In genomic region chr22:47645450-47645914, GRCh38 we compare ENCODE assay signal across 1 cellular context.
TF ChIP-seq lines count a peak whose summit lies in the region.

No MANE protein-coding gene starts in this region.

TF ChIP-seq in K562, 482 proteins besides CTCF, POLR2A, EP300 and RAD21 (continued from another document and continues in another):
- TF ChIP-seq CREB5 (CRISPR knock-in tag; IDR thresholded peaks at IDR 0.05): no peak
- no peak for TF ChIP-seq TAF15 (IDR thresholded peaks at IDR 0.05; ENCODE audit: low read depth, low read length)
- TF ChIP-seq ARID3B (CRISPR knock-in tag; IDR thresholded peaks at IDR 0.05; ENCODE audit: borderline replicate concordance): no peak
- TF ChIP-seq TAL1 (IDR thresholded peaks at IDR 0.05): no peak
- no peak for TF ChIP-seq E2F5 (CRISPR knock-in tag; IDR thresholded peaks at IDR 0.05)
- no peak for TF ChIP-seq CCNT2 (IDR thresholded peaks at IDR 0.05; ENCODE audit: borderline replicate concordance, extremely low read depth, insufficient read length, low read depth, low read length)
- TF ChIP-seq RBM14 (IDR thresholded peaks at IDR 0.05; ENCODE audit: borderline replicate concordance, insufficient read depth, low read depth, low read length): no peak
- no peak for TF ChIP-seq ZNF124 (CRISPR knock-in tag; IDR thresholded peaks at IDR 0.05)
- no peak for TF ChIP-seq RFX7 (CRISPR knock-in tag; IDR thresholded peaks at IDR 0.05)
- TF ChIP-seq RAD51 (IDR thresholded peaks at IDR 0.05; ENCODE audit: borderline replicate concordance, low read depth): peak; percentile 59
- peak; percentile 67 for TF ChIP-seq ARID1B (IDR thresholded peaks at IDR 0.05)
- no peak for TF ChIP-seq POLR2AphosphoS2 (IDR thresholded peaks at IDR 0.05; ENCODE audit: low read length)
- TF ChIP-seq USF1 (CRISPR knock-in tag; IDR thresholded peaks at IDR 0.05): peak; percentile 78
- no peak for TF ChIP-seq TSC22D4 (tag; IDR thresholded peaks at IDR 0.05)
- no peak for TF ChIP-seq TRIM25 (IDR thresholded peaks at IDR 0.05; ENCODE audit: borderline replicate concordance)
- TF ChIP-seq ETS2 (tag; IDR thresholded peaks at IDR 0.05; ENCODE audit: borderline replicate concordance, poor library complexity, severe bottlenecking): no peak
- no peak for TF ChIP-seq DIDO1 (tag; IDR thresholded peaks at IDR 0.05; ENCODE audit: low read depth)
- no peak for TF ChIP-seq FUS (optimal IDR thresholded peaks at IDR 0.05; ENCODE audit: low read depth, low read length)
- no peak for TF ChIP-seq KLF16 (IDR thresholded peaks at IDR 0.05)
- no peak for TF ChIP-seq ID3 (CRISPR knock-in tag; IDR thresholded peaks at IDR 0.05)
- TF ChIP-seq ID3 (tag; IDR thresholded peaks at IDR 0.05): no peak
- no peak for TF ChIP-seq ZNF780A (CRISPR knock-in tag; IDR thresholded peaks at IDR 0.05)
- no peak for TF ChIP-seq KAT8 (IDR thresholded peaks at IDR 0.05; ENCODE audit: low read depth)
- no peak for TF ChIP-seq FOXM1 (IDR thresholded peaks at IDR 0.05; ENCODE audit: low read depth)
- TF ChIP-seq FOXM1 (CRISPR knock-in tag; IDR thresholded peaks at IDR 0.05; ENCODE audit: low read depth): no peak
- TF ChIP-seq HCFC1 (IDR thresholded peaks at IDR 0.05; ENCODE audit: low read depth, low read length): no peak
- no peak for TF ChIP-seq UBTF (IDR thresholded peaks at IDR 0.05; ENCODE audit: borderline replicate concordance in 1 of 2, low read depth in 2 of 2, low read length in 2 of 2)
- no peak for TF ChIP-seq NCOR1 (IDR thresholded peaks at IDR 0.05)
- TF ChIP-seq EHMT2 (IDR thresholded peaks at IDR 0.05): no peak
- no peak for TF ChIP-seq BCOR (IDR thresholded peaks at IDR 0.05)
- no peak for TF ChIP-seq ZNF551 (CRISPR knock-in tag; IDR thresholded peaks at IDR 0.05)
- TF ChIP-seq RBBP5 (IDR thresholded peaks at IDR 0.05; ENCODE audit: borderline replicate concordance, insufficient read depth, low read length, poor library complexity, severe bottlenecking): no peak
- no peak for TF ChIP-seq FIP1L1 (IDR thresholded peaks at IDR 0.05; ENCODE audit: low read depth, low read length, poor library complexity, severe bottlenecking)
- TF ChIP-seq CHD2 (IDR thresholded peaks at IDR 0.05; ENCODE audit: low read depth, low read length): no peak
- no peak for TF ChIP-seq MBD1 (CRISPR knock-in tag; IDR thresholded peaks at IDR 0.05)
- no peak for TF ChIP-seq NR2C1 (IDR thresholded peaks at IDR 0.05)
- peak; percentile 39; the same call in 1 of the 2 replicates for TF ChIP-seq NR2C1 (tag; IDR thresholded peaks at IDR 0.05)
- TF ChIP-seq HDAC1 (IDR thresholded peaks at IDR 0.05): no peak
- TF ChIP-seq ZNF696 (CRISPR knock-in tag; conservative IDR thresholded peaks at IDR 0.05): no peak
- no peak for TF ChIP-seq THAP7 (CRISPR knock-in tag; IDR thresholded peaks at IDR 0.05)
- peak; percentile 82; the same call in 1 of the 2 replicates for TF ChIP-seq L3MBTL2 (IDR thresholded peaks at IDR 0.05)
- no peak for TF ChIP-seq ZNF561 (CRISPR knock-in tag; conservative IDR thresholded peaks at IDR 0.05)
- TF ChIP-seq ZC3H4 (CRISPR knock-in tag; IDR thresholded peaks at IDR 0.05; ENCODE audit: borderline replicate concordance): no peak
- no peak for TF ChIP-seq ZNF639 (CRISPR knock-in tag; conservative IDR thresholded peaks at IDR 0.05 in 1 of 2, IDR thresholded peaks at IDR 0.05 in 1 of 2)
- no peak for TF ChIP-seq HNRNPUL1 (IDR thresholded peaks at IDR 0.05; ENCODE audit: low read length)
- TF ChIP-seq SMAD4 (CRISPR knock-in tag; conservative IDR thresholded peaks at IDR 0.05): peak; percentile 68
- no peak for TF ChIP-seq NR3C1 (CRISPR knock-in tag; IDR thresholded peaks at IDR 0.05)
